ENCODE assay signal across 9 cellular contexts in genomic region chr6:88165877-88166492, GRCh38. TPM values are rescaled to one million over a fixed set of nuclear protein-coding genes. Genes with fewer than 3 reads are reported as not detected.
DNase-seq lines count a peak whose midpoint lies in the region; ATAC-seq, FAIRE-seq and TF ChIP-seq lines count a peak whose summit lies in the region.
"Had no signal": no experiment of that assay in that cellular context is flagged by ENCODE, and none has a peak within 500 bp of the region (broad histone marks: within the 10 kb centered on the region; RNA-seq: fewer than 3 reads in every experiment).

TSS of gene CNR1 (minus strand) at chr6:88166347. CDS start at chr6:88145274, 21,073 bp downstream.

- H3K4me2 ChIP-seq in H1 (ENCODE audit: insufficient read depth in 1 of 2, low read depth in 2 of 2, low read length in 2 of 2), result peak within 1 kb of the TSS; percentile 64 to 84

- H2BK15ac ChIP-seq in H1 (ENCODE audit: low read length), result no peak within 1 kb of the TSS

- peak within 1 kb of the TSS; percentile 22 for H4K91ac ChIP-seq in H1 (replicated peaks; ENCODE audit: insufficient read length, low read length)

- no peak within 1 kb of the TSS for H3K14ac ChIP-seq in H1 (ENCODE audit: insufficient read length)

- no peak within 1 kb of the TSS for H3K4ac ChIP-seq in H1 (replicated peaks; ENCODE audit: insufficient read length, low read depth, low read length)

- intact Hi-C loops in mucosa of descending colon (cut with DNase I, micrococcal nuclease), result loop anchor here (10.0 kb wide), 1 partner anchor 231 kb away; no protein-coding TSS in a partner anchor

- peak within 1 kb of the TSS; percentile 76 for H3K4me3 ChIP-seq in GM08714 (ENCODE audit: low read length)
- H3K4me3 ChIP-seq in HUES48 (ENCODE audit: low read depth, low read length), result peak within 1 kb of the TSS; percentile 78
- peak within 1 kb of the TSS; percentile 75 for H3K4me3 ChIP-seq in SK-N-MC
- peak within 1 kb of the TSS; percentile 65 to 75 (median 68) for H3K4me3 ChIP-seq in H1 (ENCODE audit: extremely low read depth in 1 of 4, insufficient read depth in 2 of 4, low read depth in 3 of 4, low read length in 4 of 4)
- H3K4me3 ChIP-seq in mucosa of descending colon, result peak within 1 kb of the TSS; percentile 9
- H3K4me3 ChIP-seq in urinary bladder (ENCODE audit: low read depth, low read length), result peak within 1 kb of the TSS; percentile 56

- TF ChIP-seq POLR2A in H1 (IDR thresholded peaks at IDR 0.05; ENCODE audit: control extremely low read depth in 1 of 2, low read depth in 2 of 2, low read length in 2 of 2), result 0 out of 3 replicates have a peak, but pooled peaks of 1 of the 2 experiments have one; percentile 32

- H3K9me3 ChIP-seq in HUES48 (ENCODE audit: control insufficient read depth, insufficient read depth, low read length) (no peaks in the 10 kb centered on the region), SK-N-MC (ENCODE audit: low read depth, low read length) (no peaks in the 10 kb centered on the region), H1 (ENCODE audit: insufficient read depth in 2 of 2, low read depth in 1 of 2, low read length in 1 of 2) (no peaks in the 10 kb centered on the region), mucosa of descending colon (no peaks in the 10 kb centered on the region)

- no peak for TF ChIP-seq EP300 in H1 (IDR thresholded peaks at IDR 0.05; ENCODE audit: borderline replicate concordance in 1 of 2, low read depth in 2 of 2, low read length in 2 of 2)

- H3K23ac ChIP-seq in H1 (ENCODE audit: insufficient read length), result no peak within 1 kb of the TSS

- H2AFZ ChIP-seq in H1 (ENCODE audit: low read length), result peak within 1 kb of the TSS; percentile 75; the same call in 1 of the 2 replicates

- peak within 1 kb of the TSS; percentile 17 for H3K56ac ChIP-seq in H1 (replicated peaks; ENCODE audit: insufficient read length, low read depth, low read length)

- 0 out of 2 replicates have a peak within 1 kb of the TSS, but pooled peaks have one; percentile 12 for H2BK5ac ChIP-seq in H1 (ENCODE audit: low read depth, low read length)

- WGBS in H1 (ENCODE audit: extremely low coverage in 1 of 2, insufficient coverage in 1 of 2, insufficient read length in 1 of 2, insufficient replicate concordance in 2 of 2, low coverage in 1 of 2, low lambda C conversion rate in 2 of 2, missing lambda C conversion rate in 1 of 2), 2 experiments, result 2% methylated on average over 55 of the region's 76 CpGs; no CpG with 5 or more reads in 1 of the 2 experiments
- under 1% methylated on average over 76 of the region's 76 CpGs for WGBS in urinary bladder

- POLR2A ChIA-PET in H1 (lab: Charles Lee; ENCODE audit: partially characterized antibody), result interaction anchor here (1.1 kb wide), 1 partner anchor 14 kb away, joined by 3 read pairs; no protein-coding TSS in a partner anchor

- DNase-seq in SK-N-MC (ENCODE audit: low read depth, low spot score) (no peak), H1 (ENCODE audit: low read depth in 1 of 2, low spot score in 2 of 2) (peak in 1 of 2 experiments; percentile 78), mucosa of descending colon (peak; percentile 81 to 90 (median 86)), AML-193 (lab: John Stamatoyannopoulos, UW) (no peak)

- H4K5ac ChIP-seq in H1 (ENCODE audit: insufficient read length, low read depth, low read length), result peak within 1 kb of the TSS; percentile 36

- H3K4me1 ChIP-seq in HUES48 (ENCODE audit: control insufficient read depth, insufficient read depth, low read length) (peaks cover 9% of the 10 kb centered on the region; the same call in 1 of the 2 replicates), H1 (replicated peaks in 1 of 4; ENCODE audit: control insufficient read depth in 3 of 4, insufficient read depth in 4 of 4, low read length in 3 of 4) (peaks cover 0 to 3% (median under 1%) of the 10 kb centered on the region in 4 experiments; a peak in 1 of 7 replicates), mucosa of descending colon (ENCODE audit: low read depth) (peaks cover 12% of the 10 kb centered on the region), urinary bladder (ENCODE audit: insufficient read depth) (no peaks in the 10 kb centered on the region)

- H4K20me1 ChIP-seq in H1 (replicated peaks in 1 of 2; ENCODE audit: control insufficient read depth in 1 of 2, insufficient read depth in 2 of 2, low read length in 2 of 2), result no peaks in the 10 kb centered on the region

- H2AK5ac ChIP-seq in H1 (ENCODE audit: low read depth, low read length), result no peak within 1 kb of the TSS

- H2BK120ac ChIP-seq in H1 (replicated peaks; ENCODE audit: low read depth, low read length), result no peak within 1 kb of the TSS

- no peak for FAIRE-seq in H1 (lab: Jason Lieb, UNC)
- FAIRE-seq: endometrium had no signal

- H4K8ac ChIP-seq in H1 (ENCODE audit: extremely low read depth, insufficient read depth, low read length), result peak within 1 kb of the TSS; percentile 86

- H2BK12ac ChIP-seq in H1 (ENCODE audit: low read depth, low read length), result peak within 1 kb of the TSS; percentile 76; the same call in 1 of the 2 replicates

- no peaks in the 10 kb centered on the region for H3K79me2 ChIP-seq in H1 (ENCODE audit: control insufficient read depth in 1 of 2, insufficient read depth in 2 of 2, low read length in 2 of 2)

- H3K27ac ChIP-seq in HUES48 (ENCODE audit: low read depth, low read length) (no peak within 1 kb of the TSS), SK-N-MC (no peak within 1 kb of the TSS), H1 (ENCODE audit: low read depth, low read length) (no peak within 1 kb of the TSS), urinary bladder (ENCODE audit: low read depth) (no peak within 1 kb of the TSS)

- H3K36me3 ChIP-seq in HUES48 (ENCODE audit: control insufficient read depth, insufficient read depth, low read length), result no peaks in the 10 kb centered on the region
- H3K36me3 ChIP-seq in SK-N-MC (ENCODE audit: insufficient read depth, low read length), result no peaks in the 10 kb centered on the region
- no peaks in the 10 kb centered on the region for H3K36me3 ChIP-seq in H1 (ENCODE audit: control insufficient read depth in 2 of 4, insufficient read depth in 4 of 4, low read length in 3 of 4)
- H3K36me3 ChIP-seq in mucosa of descending colon (ENCODE audit: low read depth), result no peaks in the 10 kb centered on the region
- H3K36me3 ChIP-seq in urinary bladder (ENCODE audit: insufficient read depth), result no peaks in the 10 kb centered on the region

- ATAC-seq in GM21360 (IDR thresholded peaks at IDR 0.05; ENCODE audit: unreplicated experiment), result peak; percentile 42
- peak; percentile 93 for ATAC-seq in mucosa of descending colon

- H3K18ac ChIP-seq in H1 (ENCODE audit: extremely low read depth, low read length), result peak within 1 kb of the TSS; percentile 89

- CTCF ChIA-PET in H1 (lab: Charles Lee; ENCODE audit: partially characterized antibody), result interaction anchor here (0.6 to 1.5 kb wide), 4 partner anchors 15 to 299 kb away, joined by 3 to 7 read pairs (median 3); no protein-coding TSS in a partner anchor

- no peaks in the 10 kb centered on the region for H3K79me1 ChIP-seq in H1 (ENCODE audit: low read depth, low read length)

- no peak within 1 kb of the TSS for H2BK20ac ChIP-seq in H1 (ENCODE audit: low read length)

- peaks cover 47% of the 10 kb centered on the region for H3K27me3 ChIP-seq in HUES48 (ENCODE audit: control insufficient read depth, insufficient read depth, low read length)
- peaks cover 9 to 36% (median 28%) of the 10 kb centered on the region in 4 experiments for H3K27me3 ChIP-seq in H1 (replicated peaks in 1 of 4; ENCODE audit: control insufficient read depth in 3 of 4, extremely low read depth in 1 of 4, insufficient read depth in 3 of 4, low read length in 3 of 4)

- TF ChIP-seq RAD21 in H1 (IDR thresholded peaks at IDR 0.05 in 1 of 2, conservative IDR thresholded peaks at IDR 0.05 in 1 of 2; ENCODE audit: low read depth in 2 of 2, low read length in 2 of 2), result no peak

- H3K9ac ChIP-seq in HUES48 (ENCODE audit: low read depth, low read length) (peak within 1 kb of the TSS; percentile 18; the same call in 1 of the 2 replicates), SK-N-MC (ENCODE audit: insufficient read length) (no peak within 1 kb of the TSS), H1 (replicated peaks in 1 of 4; ENCODE audit: extremely low read depth in 1 of 4, low read depth in 3 of 4, low read length in 3 of 4) (peak within 1 kb of the TSS; percentile 8 to 53 (median 26); a peak in 6 of 7 replicates)

- H3K23me2 ChIP-seq in H1 (ENCODE audit: low read depth, low read length), result peaks cover 16% of the 10 kb centered on the region; the same call in 1 of the 2 replicates

- TF ChIP-seq CTCF in H1 (IDR thresholded peaks at IDR 0.05; ENCODE audit: control extremely low read depth in 1 of 3, insufficient read depth in 1 of 3, low read depth in 1 of 3, low read length in 3 of 3), result no peak
- TF ChIP-seq CTCF in mucosa of descending colon (IDR thresholded peaks at IDR 0.05), result no peak

TF ChIP-seq in H1, 55 proteins besides CTCF, POLR2A, EP300 and RAD21 (continues in another document):
- TF ChIP-seq ASH2L (IDR thresholded peaks at IDR 0.05; ENCODE audit: low read length) (peak; percentile 46), EGR1 (IDR thresholded peaks at IDR 0.05; ENCODE audit: borderline replicate concordance, low read depth, low read length) (no peak), KDM4A (IDR thresholded peaks at IDR 0.05; ENCODE audit: low read depth, low read length, severe bottlenecking) (peak; percentile 64), GTF2F1 (IDR thresholded peaks at IDR 0.05; ENCODE audit: borderline replicate concordance, low read depth, low read length) (no peak), RBBP5 (IDR thresholded peaks at IDR 0.05; ENCODE audit: borderline replicate concordance, low read depth, low read length) (peak; percentile 59; the same call in 1 of the 2 replicates)
- TF ChIP-seq, protein P1, sequence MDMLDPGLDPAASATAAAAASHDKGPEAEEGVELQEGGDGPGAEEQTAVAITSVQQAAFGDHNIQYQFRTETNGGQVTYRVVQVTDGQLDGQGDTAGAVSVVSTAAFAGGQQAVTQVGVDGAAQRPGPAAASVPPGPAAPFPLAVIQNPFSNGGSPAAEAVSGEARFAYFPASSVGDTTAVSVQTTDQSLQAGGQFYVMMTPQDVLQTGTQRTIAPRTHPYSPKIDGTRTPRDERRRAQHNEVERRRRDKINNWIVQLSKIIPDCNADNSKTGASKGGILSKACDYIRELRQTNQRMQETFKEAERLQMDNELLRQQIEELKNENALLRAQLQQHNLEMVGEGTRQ (IDR thresholded peaks at IDR 0.05; ENCODE audit: low read length), result peak; percentile 34; the same call in 1 of the 2 replicates

RNA-seq across cellular contexts. Expression of gene CNR1, which starts in this region (rescaled TPM):
- 2.9 and 3.1 TPM in 2 replicates for total RNA-seq in H1 (2021; fragmentation: NEBNext Ultra II Directional; extraction: Animal tissue kit (Norgen Biotek cat#: 25700))
- polyA plus RNA-seq in H1 (2011; rRNA removed), result 0.83 and 1.8 TPM in 2 replicates
- polyA plus RNA-seq in H1 (2011; cell fraction: cytosol; rRNA removed), result 1.3 TPM
- 5.2 TPM for polyA plus RNA-seq in H1 (2011; cell fraction: nucleus; rRNA removed)
- polyA plus RNA-seq in H1 (2012, experiment 1 of 2), result 0.64 to 1.3 TPM (median 0.82 TPM) in 4 replicates
- polyA plus RNA-seq in H1 (2012, experiment 2 of 2), result 0.21 TPM
- polyA plus RNA-seq in H1 (2013, experiment 1 of 2), result 0.47 TPM
- 0.57 TPM for polyA plus RNA-seq in H1 (2013, experiment 2 of 2)
- 2.3 and 2.7 TPM in 2 replicates for polyA minus RNA-seq in H1 (2011; rRNA and poly(A)+ RNA removed)
- 0.59 TPM for polyA minus RNA-seq in H1 (2011; cell fraction: cytosol; rRNA and poly(A)+ RNA removed)
- 2.4 TPM for polyA minus RNA-seq in H1 (2011; cell fraction: nucleus; rRNA and poly(A)+ RNA removed)
- total RNA-seq in mucosa of descending colon, result 10 to 100 TPM in 1 of 3 donors, 1 to 10 TPM in 2; 3.5 to 17.3 (median 4.1) TPM
- 5.6 TPM for total RNA-seq in urinary bladder
- polyA plus RNA-seq in urinary bladder, result 3.4 TPM

Comparison
In these comparisons a context has a peak if more than half of its experiments do, and no peak if none do; other contexts are left out.
1. H3K4me3 ChIP-seq: peak in every context shown above with its lines; median percentile 78 in HUES48; 76 in GM08714; 75 in SK-N-MC; 68 in H1; 56 in urinary bladder; 9 in mucosa of descending colon.
2. DNase-seq: peak in mucosa of descending colon (3 of 3); none in SK-N-MC (single experiment) and AML-193 (0 of 2).